Comparison of ENCODE assay signal across 1 cellular context in genomic region chr7:127911968-127912511, GRCh38.
A peak's percentile ranks its signal among the peaks of the same experiment; 100 is the strongest.
TF ChIP-seq lines count a peak whose summit lies in the region.

No MANE protein-coding gene starts in this region.

TF ChIP-seq in GM12878, 131 proteins besides CTCF, POLR2A, EP300 and RAD21 (continued from another document and continues in another):
- TF ChIP-seq TBL1XR1 (IDR thresholded peaks at IDR 0.05; ENCODE audit: low read depth, low read length): peak; percentile 67; the same call in 1 of the 2 replicates
- no peak for TF ChIP-seq POLR2AphosphoS5 (IDR thresholded peaks at IDR 0.05; ENCODE audit: low read length)
- 0 out of 2 replicates have a peak, but pooled peaks have one; percentile 37 for TF ChIP-seq TCF3 (IDR thresholded peaks at IDR 0.05; ENCODE audit: borderline replicate concordance, insufficient read depth, low read depth, low read length)
- no peak for TF ChIP-seq CBX5 (IDR thresholded peaks at IDR 0.05; ENCODE audit: low read depth)
- TF ChIP-seq RBBP5 (conservative IDR thresholded peaks at IDR 0.05): no peak
- TF ChIP-seq STAT1 (conservative IDR thresholded peaks at IDR 0.05): no peak
- no peak for TF ChIP-seq POLR2AphosphoS2 (IDR thresholded peaks at IDR 0.05; ENCODE audit: low read depth, low read length)
- no peak for TF ChIP-seq SIX5 (IDR thresholded peaks at IDR 0.05; ENCODE audit: low read depth, low read length, severe bottlenecking)
- peak; percentile 58 for TF ChIP-seq IKZF1 (conservative IDR thresholded peaks at IDR 0.05)
- TF ChIP-seq ETV6 (conservative IDR thresholded peaks at IDR 0.05 in 1 of 2, IDR thresholded peaks at IDR 0.05 in 1 of 2; ENCODE audit: borderline replicate concordance in 1 of 2, low read depth in 1 of 2): no peak
- TF ChIP-seq BRCA1 (IDR thresholded peaks at IDR 0.05; ENCODE audit: low read depth, low read length): no peak
- TF ChIP-seq TCF12 (IDR thresholded peaks at IDR 0.05; ENCODE audit: low read depth, low read length): peak; percentile 63; the same call in 1 of the 2 replicates
- TF ChIP-seq HDGF (IDR thresholded peaks at IDR 0.05): no peak
- TF ChIP-seq PAX5 (IDR thresholded peaks at IDR 0.05; ENCODE audit: borderline replicate concordance, low read depth, low read length): 0 out of 2 replicates have a peak, but pooled peaks have one; percentile 11
- TF ChIP-seq, protein P1, sequence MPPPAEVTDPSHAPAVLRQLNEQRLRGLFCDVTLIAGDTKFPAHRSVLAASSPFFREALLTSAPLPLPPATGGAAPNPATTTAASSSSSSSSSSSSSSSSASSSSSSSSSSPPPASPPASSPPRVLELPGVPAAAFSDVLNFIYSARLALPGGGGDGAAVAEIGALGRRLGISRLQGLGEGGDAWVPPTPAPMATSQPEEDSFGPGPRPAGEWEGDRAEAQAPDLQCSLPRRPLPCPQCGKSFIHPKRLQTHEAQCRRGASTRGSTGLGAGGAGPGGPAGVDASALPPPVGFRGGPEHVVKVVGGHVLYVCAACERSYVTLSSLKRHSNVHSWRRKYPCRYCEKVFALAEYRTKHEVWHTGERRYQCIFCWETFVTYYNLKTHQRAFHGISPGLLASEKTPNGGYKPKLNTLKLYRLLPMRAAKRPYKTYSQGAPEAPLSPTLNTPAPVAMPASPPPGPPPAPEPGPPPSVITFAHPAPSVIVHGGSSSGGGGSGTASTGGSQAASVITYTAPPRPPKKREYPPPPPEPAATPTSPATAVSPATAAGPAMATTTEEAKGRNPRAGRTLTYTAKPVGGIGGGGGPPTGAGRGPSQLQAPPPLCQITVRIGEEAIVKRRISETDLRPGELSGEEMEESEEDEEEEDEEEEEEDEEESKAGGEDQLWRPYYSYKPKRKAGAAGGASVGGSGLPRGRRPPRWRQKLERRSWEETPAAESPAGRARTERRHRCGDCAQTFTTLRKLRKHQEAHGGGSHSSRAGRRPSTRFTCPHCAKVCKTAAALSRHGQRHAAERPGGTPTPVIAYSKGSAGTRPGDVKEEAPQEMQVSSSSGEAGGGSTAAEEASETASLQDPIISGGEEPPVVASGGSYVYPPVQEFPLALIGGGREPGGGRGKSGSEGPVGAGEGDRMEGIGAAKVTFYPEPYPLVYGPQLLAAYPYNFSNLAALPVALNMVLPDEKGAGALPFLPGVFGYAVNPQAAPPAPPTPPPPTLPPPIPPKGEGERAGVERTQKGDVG (CRISPR knock-in tag; IDR thresholded peaks at IDR 0.05): no peak
- no peak for TF ChIP-seq HDAC2 (IDR thresholded peaks at IDR 0.05)
- TF ChIP-seq, protein P2, sequence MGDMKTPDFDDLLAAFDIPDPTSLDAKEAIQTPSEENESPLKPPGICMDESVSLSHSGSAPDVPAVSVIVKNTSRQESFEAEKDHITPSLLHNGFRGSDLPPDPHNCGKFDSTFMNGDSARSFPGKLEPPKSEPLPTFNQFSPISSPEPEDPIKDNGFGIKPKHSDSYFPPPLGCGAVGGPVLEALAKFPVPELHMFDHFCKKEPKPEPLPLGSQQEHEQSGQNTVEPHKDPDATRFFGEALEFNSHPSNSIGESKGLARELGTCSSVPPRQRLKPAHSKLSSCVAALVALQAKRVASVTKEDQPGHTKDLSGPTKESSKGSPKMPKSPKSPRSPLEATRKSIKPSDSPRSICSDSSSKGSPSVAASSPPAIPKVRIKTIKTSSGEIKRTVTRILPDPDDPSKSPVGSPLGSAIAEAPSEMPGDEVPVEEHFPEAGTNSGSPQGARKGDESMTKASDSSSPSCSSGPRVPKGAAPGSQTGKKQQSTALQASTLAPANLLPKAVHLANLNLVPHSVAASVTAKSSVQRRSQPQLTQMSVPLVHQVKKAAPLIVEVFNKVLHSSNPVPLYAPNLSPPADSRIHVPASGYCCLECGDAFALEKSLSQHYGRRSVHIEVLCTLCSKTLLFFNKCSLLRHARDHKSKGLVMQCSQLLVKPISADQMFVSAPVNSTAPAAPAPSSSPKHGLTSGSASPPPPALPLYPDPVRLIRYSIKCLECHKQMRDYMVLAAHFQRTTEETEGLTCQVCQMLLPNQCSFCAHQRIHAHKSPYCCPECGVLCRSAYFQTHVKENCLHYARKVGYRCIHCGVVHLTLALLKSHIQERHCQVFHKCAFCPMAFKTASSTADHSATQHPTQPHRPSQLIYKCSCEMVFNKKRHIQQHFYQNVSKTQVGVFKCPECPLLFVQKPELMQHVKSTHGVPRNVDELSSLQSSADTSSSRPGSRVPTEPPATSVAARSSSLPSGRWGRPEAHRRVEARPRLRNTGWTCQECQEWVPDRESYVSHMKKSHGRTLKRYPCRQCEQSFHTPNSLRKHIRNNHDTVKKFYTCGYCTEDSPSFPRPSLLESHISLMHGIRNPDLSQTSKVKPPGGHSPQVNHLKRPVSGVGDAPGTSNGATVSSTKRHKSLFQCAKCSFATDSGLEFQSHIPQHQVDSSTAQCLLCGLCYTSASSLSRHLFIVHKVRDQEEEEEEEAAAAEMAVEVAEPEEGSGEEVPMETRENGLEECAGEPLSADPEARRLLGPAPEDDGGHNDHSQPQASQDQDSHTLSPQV (IDR thresholded peaks at IDR 0.05): no peak
- peak; percentile 24; the same call in 1 of the 2 replicates for TF ChIP-seq ZNF687 (IDR thresholded peaks at IDR 0.05)
- TF ChIP-seq LARP7 (IDR thresholded peaks at IDR 0.05): no peak
- no peak for TF ChIP-seq RAD51 (IDR thresholded peaks at IDR 0.05)
- TF ChIP-seq TARDBP (IDR thresholded peaks at IDR 0.05; ENCODE audit: borderline replicate concordance): no peak
- TF ChIP-seq, protein P3, sequence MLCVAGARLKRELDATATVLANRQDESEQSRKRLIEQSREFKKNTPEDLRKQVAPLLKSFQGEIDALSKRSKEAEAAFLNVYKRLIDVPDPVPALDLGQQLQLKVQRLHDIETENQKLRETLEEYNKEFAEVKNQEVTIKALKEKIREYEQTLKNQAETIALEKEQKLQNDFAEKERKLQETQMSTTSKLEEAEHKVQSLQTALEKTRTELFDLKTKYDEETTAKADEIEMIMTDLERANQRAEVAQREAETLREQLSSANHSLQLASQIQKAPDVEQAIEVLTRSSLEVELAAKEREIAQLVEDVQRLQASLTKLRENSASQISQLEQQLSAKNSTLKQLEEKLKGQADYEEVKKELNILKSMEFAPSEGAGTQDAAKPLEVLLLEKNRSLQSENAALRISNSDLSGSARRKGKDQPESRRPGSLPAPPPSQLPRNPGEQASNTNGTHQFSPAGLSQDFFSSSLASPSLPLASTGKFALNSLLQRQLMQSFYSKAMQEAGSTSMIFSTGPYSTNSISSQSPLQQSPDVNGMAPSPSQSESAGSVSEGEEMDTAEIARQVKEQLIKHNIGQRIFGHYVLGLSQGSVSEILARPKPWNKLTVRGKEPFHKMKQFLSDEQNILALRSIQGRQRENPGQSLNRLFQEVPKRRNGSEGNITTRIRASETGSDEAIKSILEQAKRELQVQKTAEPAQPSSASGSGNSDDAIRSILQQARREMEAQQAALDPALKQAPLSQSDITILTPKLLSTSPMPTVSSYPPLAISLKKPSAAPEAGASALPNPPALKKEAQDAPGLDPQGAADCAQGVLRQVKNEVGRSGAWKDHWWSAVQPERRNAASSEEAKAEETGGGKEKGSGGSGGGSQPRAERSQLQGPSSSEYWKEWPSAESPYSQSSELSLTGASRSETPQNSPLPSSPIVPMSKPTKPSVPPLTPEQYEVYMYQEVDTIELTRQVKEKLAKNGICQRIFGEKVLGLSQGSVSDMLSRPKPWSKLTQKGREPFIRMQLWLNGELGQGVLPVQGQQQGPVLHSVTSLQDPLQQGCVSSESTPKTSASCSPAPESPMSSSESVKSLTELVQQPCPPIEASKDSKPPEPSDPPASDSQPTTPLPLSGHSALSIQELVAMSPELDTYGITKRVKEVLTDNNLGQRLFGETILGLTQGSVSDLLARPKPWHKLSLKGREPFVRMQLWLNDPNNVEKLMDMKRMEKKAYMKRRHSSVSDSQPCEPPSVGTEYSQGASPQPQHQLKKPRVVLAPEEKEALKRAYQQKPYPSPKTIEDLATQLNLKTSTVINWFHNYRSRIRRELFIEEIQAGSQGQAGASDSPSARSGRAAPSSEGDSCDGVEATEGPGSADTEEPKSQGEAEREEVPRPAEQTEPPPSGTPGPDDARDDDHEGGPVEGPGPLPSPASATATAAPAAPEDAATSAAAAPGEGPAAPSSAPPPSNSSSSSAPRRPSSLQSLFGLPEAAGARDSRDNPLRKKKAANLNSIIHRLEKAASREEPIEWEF (IDR thresholded peaks at IDR 0.05; ENCODE audit: insufficient replicate concordance, low read depth, low read length): peak; percentile 30
- no peak for TF ChIP-seq SMAD1 (IDR thresholded peaks at IDR 0.05; ENCODE audit: low read depth, partially characterized antibody)
- no peak for TF ChIP-seq NR2C2 (IDR thresholded peaks at IDR 0.05; ENCODE audit: borderline replicate concordance, control insufficient read depth, insufficient read length, low read depth)
- no peak for TF ChIP-seq HDAC6 (IDR thresholded peaks at IDR 0.05; ENCODE audit: unreplicated experiment)
- TF ChIP-seq, protein P4, sequence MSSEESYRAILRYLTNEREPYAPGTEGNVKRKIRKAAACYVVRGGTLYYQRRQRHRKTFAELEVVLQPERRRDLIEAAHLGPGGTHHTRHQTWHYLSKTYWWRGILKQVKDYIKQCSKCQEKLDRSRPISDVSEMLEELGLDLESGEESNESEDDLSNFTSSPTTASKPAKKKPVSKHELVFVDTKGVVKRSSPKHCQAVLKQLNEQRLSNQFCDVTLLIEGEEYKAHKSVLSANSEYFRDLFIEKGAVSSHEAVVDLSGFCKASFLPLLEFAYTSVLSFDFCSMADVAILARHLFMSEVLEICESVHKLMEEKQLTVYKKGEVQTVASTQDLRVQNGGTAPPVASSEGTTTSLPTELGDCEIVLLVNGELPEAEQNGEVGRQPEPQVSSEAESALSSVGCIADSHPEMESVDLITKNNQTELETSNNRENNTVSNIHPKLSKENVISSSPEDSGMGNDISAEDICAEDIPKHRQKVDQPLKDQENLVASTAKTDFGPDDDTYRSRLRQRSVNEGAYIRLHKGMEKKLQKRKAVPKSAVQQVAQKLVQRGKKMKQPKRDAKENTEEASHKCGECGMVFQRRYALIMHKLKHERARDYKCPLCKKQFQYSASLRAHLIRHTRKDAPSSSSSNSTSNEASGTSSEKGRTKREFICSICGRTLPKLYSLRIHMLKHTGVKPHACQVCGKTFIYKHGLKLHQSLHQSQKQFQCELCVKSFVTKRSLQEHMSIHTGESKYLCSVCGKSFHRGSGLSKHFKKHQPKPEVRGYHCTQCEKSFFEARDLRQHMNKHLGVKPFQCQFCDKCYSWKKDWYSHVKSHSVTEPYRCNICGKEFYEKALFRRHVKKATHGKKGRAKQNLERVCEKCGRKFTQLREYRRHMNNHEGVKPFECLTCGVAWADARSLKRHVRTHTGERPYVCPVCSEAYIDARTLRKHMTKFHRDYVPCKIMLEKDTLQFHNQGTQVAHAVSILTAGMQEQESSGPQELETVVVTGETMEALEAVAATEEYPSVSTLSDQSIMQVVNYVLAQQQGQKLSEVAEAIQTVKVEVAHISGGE (CRISPR knock-in tag; IDR thresholded peaks at IDR 0.05): no peak
- peak; percentile 79 for TF ChIP-seq ZNF24 (IDR thresholded peaks at IDR 0.05)
- TF ChIP-seq YY1 (IDR thresholded peaks at IDR 0.05; ENCODE audit: low read depth, low read length): no peak
- no peak for TF ChIP-seq YBX1 (IDR thresholded peaks at IDR 0.05)
- TF ChIP-seq RCOR1 (conservative IDR thresholded peaks at IDR 0.05; ENCODE audit: low read depth, low read length): no peak
- TF ChIP-seq NFIC (IDR thresholded peaks at IDR 0.05; ENCODE audit: low read depth, low read length): peak; percentile 67
- TF ChIP-seq, protein P5, sequence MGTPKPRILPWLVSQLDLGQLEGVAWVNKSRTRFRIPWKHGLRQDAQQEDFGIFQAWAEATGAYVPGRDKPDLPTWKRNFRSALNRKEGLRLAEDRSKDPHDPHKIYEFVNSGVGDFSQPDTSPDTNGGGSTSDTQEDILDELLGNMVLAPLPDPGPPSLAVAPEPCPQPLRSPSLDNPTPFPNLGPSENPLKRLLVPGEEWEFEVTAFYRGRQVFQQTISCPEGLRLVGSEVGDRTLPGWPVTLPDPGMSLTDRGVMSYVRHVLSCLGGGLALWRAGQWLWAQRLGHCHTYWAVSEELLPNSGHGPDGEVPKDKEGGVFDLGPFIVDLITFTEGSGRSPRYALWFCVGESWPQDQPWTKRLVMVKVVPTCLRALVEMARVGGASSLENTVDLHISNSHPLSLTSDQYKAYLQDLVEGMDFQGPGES (IDR thresholded peaks at IDR 0.05): no peak
- no peak for TF ChIP-seq CBX3 (IDR thresholded peaks at IDR 0.05; ENCODE audit: borderline replicate concordance, low read depth)
- no peak for TF ChIP-seq MTA3 (IDR thresholded peaks at IDR 0.05; ENCODE audit: borderline replicate concordance, low read length)
- TF ChIP-seq STAT3 (IDR thresholded peaks at IDR 0.05; ENCODE audit: low read depth, low read length): peak; percentile 22; the same call in 1 of the 2 replicates
- TF ChIP-seq WRNIP1 (IDR thresholded peaks at IDR 0.05; ENCODE audit: borderline replicate concordance, low read depth, low read length): no peak
- no peak for TF ChIP-seq ESRRA (IDR thresholded peaks at IDR 0.05; ENCODE audit: low read length)
- TF ChIP-seq ZNF207 (IDR thresholded peaks at IDR 0.05; ENCODE audit: borderline replicate concordance): no peak
- TF ChIP-seq SUZ12 (IDR thresholded peaks at IDR 0.05; ENCODE audit: unreplicated experiment): no peak
